ENCODE assay signal across 23 cellular contexts in the genomic region with DNA sequence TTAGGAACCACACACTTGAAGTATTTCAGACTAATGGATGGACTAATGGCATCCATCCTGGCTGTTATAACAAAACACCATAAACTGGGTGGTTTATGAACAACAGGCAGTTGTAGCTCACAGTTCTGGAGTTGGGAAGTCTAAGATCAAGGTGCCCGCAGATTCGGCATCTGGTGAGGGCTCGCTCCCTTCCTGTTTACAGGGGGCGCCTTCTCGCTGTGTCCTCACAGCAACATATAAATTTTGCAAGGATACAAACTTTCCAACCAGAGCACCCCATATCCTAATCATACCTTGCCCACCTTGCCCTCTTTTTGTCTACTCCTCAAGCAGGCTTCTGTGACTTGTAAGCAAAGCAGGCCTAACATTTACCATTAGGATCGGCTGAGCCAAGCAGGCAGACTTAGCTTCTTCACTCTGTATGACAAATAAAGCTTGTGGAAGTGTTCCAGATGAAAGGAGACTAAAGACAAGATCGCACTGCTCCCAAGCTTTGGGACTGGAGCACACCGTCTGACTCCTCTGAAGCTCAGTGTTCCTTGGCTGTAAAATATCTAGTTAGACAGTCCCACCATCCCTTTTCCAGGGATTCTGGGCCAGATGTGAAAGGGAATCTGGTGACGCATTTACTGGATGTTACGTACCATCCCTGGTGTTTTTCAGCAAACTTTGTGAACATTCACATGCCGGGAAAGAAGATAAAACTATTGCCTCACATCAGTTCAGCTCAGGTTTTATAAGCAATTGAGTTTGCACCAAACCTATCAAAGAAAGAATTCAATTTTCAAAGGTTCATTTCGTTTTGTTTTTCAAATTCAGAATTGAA. TPM values are rescaled to one million over a fixed set of nuclear protein-coding genes. Genes with fewer than 3 reads are reported as not detected.
DNase-seq lines count a peak whose midpoint lies in the region; ATAC-seq and TF ChIP-seq lines count a peak whose summit lies in the region.
"Had no signal": no experiment of that assay in that cellular context is flagged by ENCODE, and none has a peak within 500 bp of the region (broad histone marks: within the 10 kb centered on the region; RNA-seq: fewer than 3 reads in every experiment).

No MANE protein-coding gene starts in this region.

- peaks cover 0 to 21% (median 4%) of the 10 kb centered on the region in 9 donors for H3K36me3 ChIP-seq in heart right ventricle
- H3K36me3 ChIP-seq in esophagus (ENCODE audit: control insufficient read depth in 2 of 2, insufficient read depth in 2 of 2, low read length in 1 of 2): peaks cover 0 to 6% of the 10 kb centered on the region in 2 donors
- no peaks in the 10 kb centered on the region for H3K36me3 ChIP-seq in muscle layer of colon (ENCODE audit: insufficient read depth, low read length)
- H3K36me3 ChIP-seq in transverse colon: no peaks in the 10 kb centered on the region
- H3K36me3 ChIP-seq in mesenchymal stem cell (ENCODE audit: control insufficient read depth in 1 of 2, insufficient read depth in 2 of 2, low read depth in 1 of 2, low read length in 2 of 2): peaks cover 0 to 4% of the 10 kb centered on the region in 2 experiments
- H3K36me3 ChIP-seq: neural progenitor cell, prostate gland had no signal

- H3K27ac ChIP-seq in right cardiac atrium (ENCODE audit: low read length) (peak overlapping the region; percentile 64), heart right ventricle (peak overlapping the region in 3 of 10 donors; percentile 5 to 52 (median 20)), esophagus (ENCODE audit: low read depth in 2 of 2, low read length in 1 of 2) (peak overlapping the region; percentile 25 to 50), muscle layer of colon (ENCODE audit: low read depth, low read length) (peak overlapping the region; percentile 47), transverse colon (peak overlapping the region; percentile 63 to 75 (median 66)), mesenchymal stem cell (ENCODE audit: low read length, poor library complexity, severe bottlenecking) (no peak overlapping the region)
- H3K27ac ChIP-seq: neural progenitor cell had no signal

- H4K91ac ChIP-seq in mesenchymal stem cell (ENCODE audit: low read length): no peak overlapping the region

- no peak overlapping the region for H2BK120ac ChIP-seq in mesenchymal stem cell (ENCODE audit: low read depth, low read length)

- TF ChIP-seq POLR2A in transverse colon (IDR thresholded peaks at IDR 0.05): no peak

- H3K27ac Mint-ChIP-seq in T-helper 17 cell: no peak overlapping the region
- H3K27ac Mint-ChIP-seq: HFFc6, neural progenitor cell had no signal

- no peak overlapping the region for H3K14ac ChIP-seq in mesenchymal stem cell (ENCODE audit: low read length in 2 of 2)

- H4K8ac ChIP-seq in mesenchymal stem cell (ENCODE audit: low read length): no peak overlapping the region

- peaks cover 59% of the 10 kb centered on the region for H3K4me1 ChIP-seq in right cardiac atrium (ENCODE audit: control insufficient read depth, insufficient read depth, low read length)
- H3K4me1 ChIP-seq in heart right ventricle: peaks cover 21 to 97% (median 76%) of the 10 kb centered on the region in 9 donors
- H3K4me1 ChIP-seq in esophagus (ENCODE audit: control insufficient read depth in 2 of 2, insufficient read depth in 2 of 2, low read length in 1 of 2): peaks cover 0 to 14% of the 10 kb centered on the region in 2 donors
- H3K4me1 ChIP-seq in muscle layer of colon (ENCODE audit: insufficient read depth, low read length): peaks cover 88% of the 10 kb centered on the region
- H3K4me1 ChIP-seq in transverse colon: peaks cover 16 to 61% (median 29%) of the 10 kb centered on the region in 4 donors
- H3K4me1 ChIP-seq in mesenchymal stem cell (ENCODE audit: control insufficient read depth, insufficient read depth, low read depth, low read length): peaks cover 5% of the 10 kb centered on the region
- H3K4me1 ChIP-seq: prostate gland had no signal

- no peak overlapping the region for H3K4me2 ChIP-seq in mesenchymal stem cell (ENCODE audit: low read length, poor library complexity, severe bottlenecking)
- H3K4me2 ChIP-seq: neural progenitor cell, SK-N-SH had no signal

- H2BK12ac ChIP-seq in mesenchymal stem cell (ENCODE audit: low read length in 2 of 2): no peak overlapping the region

- H3K4me3 Mint-ChIP-seq in T-helper 17 cell: no peak overlapping the region
- H3K4me3 Mint-ChIP-seq: HFFc6, neural progenitor cell had no signal

- H3K36me3 Mint-ChIP-seq in T-helper 17 cell (ENCODE audit: low read depth): peaks cover 4% of the 10 kb centered on the region
- H3K36me3 Mint-ChIP-seq: neural progenitor cell had no signal

- H3K9ac ChIP-seq in muscle layer of colon (ENCODE audit: low read length) (no peak overlapping the region), mesenchymal stem cell (ENCODE audit: low read length) (no peak overlapping the region)
- H3K9ac ChIP-seq: neural progenitor cell, SK-N-SH had no signal

- H3K4me1 Mint-ChIP-seq in T-helper 17 cell: peaks cover 22% of the 10 kb centered on the region

- H3K79me1 ChIP-seq in mesenchymal stem cell (replicated peaks; ENCODE audit: low read length, poor library complexity, severe bottlenecking): peaks cover 4% of the 10 kb centered on the region

- TF ChIP-seq CTCF in heart right ventricle (IDR thresholded peaks at IDR 0.05) (no peak), transverse colon (IDR thresholded peaks at IDR 0.05) (no peak)

- no peak overlapping the region for H2BK15ac ChIP-seq in mesenchymal stem cell (ENCODE audit: low read depth, poor library complexity, severe bottlenecking)

- no peak overlapping the region for H3K4ac ChIP-seq in mesenchymal stem cell (ENCODE audit: low read depth in 1 of 2, low read length in 2 of 2)

- ATAC-seq in right cardiac atrium (no peak), heart right ventricle (no peak), GM18861 (IDR thresholded peaks at IDR 0.05; ENCODE audit: unreplicated experiment) (no peak), T-helper 17 cell (no peak)
- ATAC-seq: activated naive CD4-positive, alpha-beta T cell treated with anti-CD3 and anti-CD28 coated beads, Interleukin-2, amount 50 U/mL, for 72 hours had no signal

- no peak overlapping the region for H2BK5ac ChIP-seq in mesenchymal stem cell (ENCODE audit: low read depth, low read length, poor library complexity, severe bottlenecking)

- no peaks in the 10 kb centered on the region for H3K27me3 Mint-ChIP-seq in T-helper 17 cell

- H3K4me3 ChIP-seq in right cardiac atrium (ENCODE audit: low read length) (no peak overlapping the region), heart right ventricle (no peak overlapping the region), esophagus (ENCODE audit: low read depth in 1 of 2, low read length in 2 of 2) (no peak overlapping the region), muscle layer of colon (ENCODE audit: low read depth in 1 of 2, low read length in 2 of 2) (no peak overlapping the region), transverse colon (no peak overlapping the region), mesenchymal stem cell (ENCODE audit: insufficient read depth in 1 of 2, low read depth in 1 of 2, low read length in 2 of 2) (no peak overlapping the region)
- H3K4me3 ChIP-seq: neural progenitor cell, prostate gland had no signal

- H2AK5ac ChIP-seq in mesenchymal stem cell (ENCODE audit: low read length, severe bottlenecking): no peak overlapping the region

- no peaks in the 10 kb centered on the region for H3K27me3 ChIP-seq in right cardiac atrium (ENCODE audit: control insufficient read depth, insufficient read depth)
- no peaks in the 10 kb centered on the region for H3K27me3 ChIP-seq in heart right ventricle
- H3K27me3 ChIP-seq in esophagus (ENCODE audit: control insufficient read depth in 1 of 2, insufficient read depth in 2 of 2, low read length in 2 of 2): no peaks in the 10 kb centered on the region
- no peaks in the 10 kb centered on the region for H3K27me3 ChIP-seq in muscle layer of colon (ENCODE audit: control insufficient read depth in 1 of 2, insufficient read depth in 2 of 2, low read length in 2 of 2)
- H3K27me3 ChIP-seq in transverse colon: no peaks in the 10 kb centered on the region
- no peaks in the 10 kb centered on the region for H3K27me3 ChIP-seq in mesenchymal stem cell (ENCODE audit: control insufficient read depth in 1 of 2, insufficient read depth in 1 of 2, low read length in 2 of 2)
- H3K27me3 ChIP-seq: neural progenitor cell had no signal

- H3K9me3 ChIP-seq in right cardiac atrium (ENCODE audit: control insufficient read depth, low read length): no peaks in the 10 kb centered on the region
- H3K9me3 ChIP-seq in heart right ventricle: no peaks in the 10 kb centered on the region
- no peaks in the 10 kb centered on the region for H3K9me3 ChIP-seq in esophagus (ENCODE audit: control insufficient read depth in 2 of 2, insufficient read depth in 1 of 2, low read depth in 1 of 2, low read length in 1 of 2)
- no peaks in the 10 kb centered on the region for H3K9me3 ChIP-seq in muscle layer of colon (ENCODE audit: low read length)
- H3K9me3 ChIP-seq in transverse colon: no peaks in the 10 kb centered on the region
- no peaks in the 10 kb centered on the region for H3K9me3 ChIP-seq in T-helper 17 cell (ENCODE audit: control insufficient read depth, low read length, poor library complexity, severe bottlenecking)
- H3K9me3 ChIP-seq in mesenchymal stem cell (ENCODE audit: control insufficient read depth, low read length): no peaks in the 10 kb centered on the region
- H3K9me3 ChIP-seq: prostate gland, SK-N-SH had no signal

- WGBS in right cardiac atrium: 80% methylated on average over 12 of the region's 12 CpGs
- WGBS in heart right ventricle, 2 donors: 87 to 91% methylated on average over 12 of the region's 12 CpGs
- WGBS in esophagus, 2 donors: 90 to 92% methylated on average over 12 of the region's 12 CpGs
- WGBS in transverse colon (ENCODE audit: low coverage in 1 of 2), 2 donors: 79 to 85% methylated on average over 6 to 12 of the region's 12 CpGs
- WGBS in mesenchymal stem cell: 94% methylated on average over 12 of the region's 12 CpGs

- TF ChIP-seq EP300 in transverse colon (IDR thresholded peaks at IDR 0.05; ENCODE audit: low read depth): peak; percentile 90

- H2AFZ ChIP-seq in mesenchymal stem cell (ENCODE audit: low read depth, low read length): no peak overlapping the region
- H2AFZ ChIP-seq: neural progenitor cell had no signal

- in situ Hi-C loops in transverse colon (cut with MboI; ENCODE audit: low pct_ligation_motif_present in 1 of 4, low pct_unique_long_range_greater_than_20kb in 1 of 4, low sequenced_read_pairs in 3 of 4): no loop called here

- H3K23ac ChIP-seq in mesenchymal stem cell (ENCODE audit: low read length in 2 of 2): no peak overlapping the region

- H3K18ac ChIP-seq in mesenchymal stem cell (ENCODE audit: low read depth in 1 of 2, low read length in 2 of 2): no peak overlapping the region

- DNase-seq in right cardiac atrium: no peak
- no peak for DNase-seq in heart right ventricle
- DNase-seq in transverse colon: no peak
- DNase-seq in T-helper 17 cell: no peak
- DNase-seq in mesenchymal stem cell: no peak
- DNase-seq: ACHN; activated CD4-positive, CD25-positive, alpha-beta regulatory T cell; C1 segment of cervical spinal cord; HFFc6; kidney glomerular epithelial cell; NCI-H1105 treated with DMSO at 0.1 percent for 48 hours; NCI-H510A; SK-N-SH; stimulated activated CD4-positive, alpha-beta T cell treated with anti-CD3 and anti-CD28 coated beads, Interleukin-12 subunit alpha, Interleukin-12 subunit beta, amount 100 ng/mL, for 4 hours; stimulated activated CD8-positive, alpha-beta memory T cell treated with anti-CD3 and anti-CD28 coated beads, Interleukin-4, amount 100 ng/mL, for 48 hours; substantia nigra; T1000 had no signal

- intact Hi-C loops in right cardiac atrium (cut with DNase I) (no loop called here), heart right ventricle (cut with DNase I) (no loop called here), transverse colon (cut with DNase I; ENCODE audit: low total_unique reads) (no loop called here)

RNA-seq across cellular contexts. Expression of gene GFOD1, which starts 34.8 kb away (rescaled TPM):
- total RNA-seq in right cardiac atrium (10 to 100 TPM; 51.0 to 81.7 (median 54.7) TPM), heart right ventricle (10 to 100 TPM; 26.5 to 96.5 (median 41.0) TPM), transverse colon (10 to 100 TPM in 3 of 4 donors, 1 to 10 TPM in 1; 8.4 to 36.7 (median 19.9) TPM), T-helper 17 cell (1 to 10 TPM; 1.4 to 3.1 TPM)
- polyA plus RNA-seq in right cardiac atrium (30.3 TPM), heart right ventricle (10 to 100 TPM; 13.8 to 18.2 TPM), esophagus (1 to 10 TPM; 4.2 to 6.8 TPM)
- 2.3 TPM for polyA plus RNA-seq in mesenchymal stem cell (2013, experiment 1 of 2)
- polyA plus RNA-seq in mesenchymal stem cell (2013, experiment 2 of 2): 2.2 TPM
